25 cellular contexts compared by ENCODE assay signal in the genomic region with DNA sequence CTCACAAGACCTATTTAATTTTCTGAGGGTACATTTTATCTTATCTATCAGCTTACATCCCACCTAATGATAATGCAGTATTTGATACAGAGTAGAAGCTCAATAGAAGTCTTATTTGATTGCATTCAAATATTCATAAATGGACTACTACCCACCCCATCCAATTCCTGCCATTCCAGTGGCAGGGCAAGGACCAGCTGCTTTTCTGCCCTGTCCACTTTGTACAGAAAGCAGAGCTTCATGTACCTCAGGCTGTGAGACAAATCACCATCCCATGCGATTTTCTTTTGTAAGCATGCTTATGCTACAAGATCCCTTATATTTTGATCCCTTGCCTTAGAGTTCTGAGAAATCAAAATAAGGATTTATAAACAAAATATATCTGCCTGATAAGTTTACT. TPM values are rescaled to one million over a fixed set of nuclear protein-coding genes. Genes with fewer than 3 reads are reported as not detected.
"Had no signal": no experiment of that assay in that cellular context is flagged by ENCODE, and none has a peak within 500 bp of the region (broad histone marks: within the 10 kb centered on the region; RNA-seq: fewer than 3 reads in every experiment).

No MANE protein-coding gene starts in this region.

- ATAC-seq: effector memory CD8-positive, alpha-beta T cell; esophagus mucosa; foreskin keratinocyte; gastrocnemius medialis; gastroesophageal sphincter; heart left ventricle; heart right ventricle had no signal

- H3K27ac ChIP-seq: colonic mucosa, coronary artery, dorsolateral prefrontal cortex, epithelial cell of prostate, esophagus muscularis mucosa, esophagus squamous epithelium, foreskin keratinocyte, gastrocnemius medialis, gastroesophageal sphincter, heart left ventricle, heart right ventricle had no signal

- H3K27me3 ChIP-seq: colonic mucosa, dorsolateral prefrontal cortex, esophagus muscularis mucosa, esophagus squamous epithelium, foreskin keratinocyte, gastrocnemius medialis, gastroesophageal sphincter, heart left ventricle, heart right ventricle had no signal

- H3K9me3 Mint-ChIP-seq: dendritic cell treated with granulocyte-macrophage colony-stimulating factor and Interleukin-4, amounts not matched to agents 40 ng/mL and 50 ng/mL, for 4 days; effector memory CD8-positive, alpha-beta T cell; endodermal cell had no signal

- H3K4me1 ChIP-seq: colonic mucosa, foreskin keratinocyte, gastrocnemius medialis had no signal

- H3K27ac Mint-ChIP-seq: dendritic cell treated with granulocyte-macrophage colony-stimulating factor and Interleukin-4, amounts not matched to agents 40 ng/mL and 50 ng/mL, for 4 days; effector memory CD8-positive, alpha-beta T cell; endodermal cell had no signal

- H3K27me3 Mint-ChIP-seq: dendritic cell treated with granulocyte-macrophage colony-stimulating factor and Interleukin-4, amounts not matched to agents 40 ng/mL and 50 ng/mL, for 4 days; effector memory CD8-positive, alpha-beta T cell had no signal

- H3K4me1 Mint-ChIP-seq: endodermal cell had no signal

- DNase-seq: colonic mucosa; cortex of kidney; dorsolateral prefrontal cortex; effector CD4-positive, alpha-beta T cell; effector CD8-positive, alpha-beta T cell; effector memory CD4-positive, alpha-beta T cell; effector memory CD8-positive, alpha-beta T cell; endodermal cell; erythroblast; esophagus squamous epithelium; foreskin keratinocyte; foreskin melanocyte; gastrocnemius medialis; glutamatergic neuron; head of caudate nucleus; heart left ventricle; heart right ventricle had no signal

- H3K9me3 ChIP-seq: colonic mucosa, esophagus muscularis mucosa, esophagus squamous epithelium, gastrocnemius medialis, gastroesophageal sphincter had no signal

- H3K4me3 Mint-ChIP-seq: dendritic cell treated with granulocyte-macrophage colony-stimulating factor and Interleukin-4, amounts not matched to agents 40 ng/mL and 50 ng/mL, for 4 days; effector memory CD8-positive, alpha-beta T cell; endodermal cell had no signal

- H3K4me3 ChIP-seq: colonic mucosa, coronary artery, dorsolateral prefrontal cortex, esophagus muscularis mucosa, esophagus squamous epithelium, gastrocnemius medialis, gastroesophageal sphincter, heart left ventricle, heart right ventricle had no signal

- H3K36me3 ChIP-seq: colonic mucosa, esophagus muscularis mucosa, esophagus squamous epithelium, gastrocnemius medialis, gastroesophageal sphincter, heart left ventricle had no signal

RNA-seq across cellular contexts. Expression of a gene that starts 45.5 kb away (rescaled TPM):
- total RNA-seq: dermis blood vessel endothelial cell, endothelial cell of umbilical vein had no signal
